ENCODE assay signal across 27 cellular contexts in the genomic region with DNA sequence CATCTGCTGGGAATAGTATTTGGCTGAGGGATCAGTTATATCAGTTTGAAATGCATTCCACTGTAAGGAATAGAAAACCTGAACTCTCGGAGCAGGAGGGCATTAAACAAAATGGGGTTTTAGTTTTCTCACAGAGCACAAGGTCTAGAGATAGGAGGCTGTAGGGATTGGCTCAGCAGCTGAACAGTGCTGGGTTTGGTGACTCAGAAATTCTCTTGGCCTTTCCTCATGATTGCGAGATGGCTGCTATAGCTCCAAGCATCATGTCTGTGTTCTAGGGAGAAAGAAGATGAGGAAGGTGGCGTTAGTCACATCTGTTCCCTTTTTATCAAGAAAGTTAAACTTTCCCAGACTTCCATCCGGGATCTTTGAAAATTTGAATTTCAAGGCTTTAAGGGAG.
DNase-seq lines count a peak whose midpoint lies in the region; ATAC-seq and TF ChIP-seq lines count a peak whose summit lies in the region.
"Had no signal": no experiment of that assay in that cellular context is flagged by ENCODE, and none has a peak within 500 bp of the region (broad histone marks: within the 10 kb centered on the region; RNA-seq: fewer than 3 reads in every experiment).

No MANE protein-coding gene starts in this region.

- peak; percentile 62 for DNase-seq in ELR (ENCODE audit: low read depth)
- DNase-seq in RWPE2 (ENCODE audit: low spot score), result no peak
- DNase-seq in renal cortical epithelial cell (ENCODE audit: low read depth), result peak; percentile 45
- DNase-seq in DMS53 (lab: John Stamatoyannopoulos, UW), result no peak
- DNase-seq in occipital lobe (lab: John Stamatoyannopoulos, UW), result no peak
- no peak for DNase-seq in H4 (ENCODE audit: low spot score)
- DNase-seq: activated CD8-positive, alpha-beta T cell treated with anti-CD3 and anti-CD28 coated beads, Interleukin-2, amount 10 ng/mL, durations not matched to agents 7 days and 5 days; activated gamma-delta T cell treated with Interleukin-2 at 50 U/mL for 16 hours; activated T-cell treated with anti-CD3 and anti-CD28 coated beads, Interleukin-2, amount 50 U/mL, for 1 hour; adrenal gland; AML-193; caudate nucleus; esophagus squamous epithelium; Karpas-422; NCI-H1092; NCI-H187 treated with DMSO at 0.1 percent for 48 hours; NCI-H774; posterior cingulate gyrus; SHP77; sigmoid colon; substantia nigra; uterus had no signal

- ATAC-seq in RWPE2 (ENCODE audit: low read depth) (no peak), esophagus mucosa (peak; percentile 37), GM21390 (IDR thresholded peaks at IDR 0.05; ENCODE audit: unreplicated experiment) (no peak)
- ATAC-seq: activated CD4-positive, CD25-positive, alpha-beta regulatory T cell treated with anti-CD3 and anti-CD28 coated beads, Interleukin-2, amount 50 U/mL, for 24 hours; activated CD8-positive, alpha-beta T cell treated with anti-CD3 and anti-CD28 coated beads, Interleukin-2, amount 10 ng/mL, durations not matched to agents 7 days and 5 days; CD8-positive, alpha-beta T cell; left lobe of liver had no signal

- H3K27me3 ChIP-seq in RWPE2 (ENCODE audit: insufficient read depth, poor library complexity, severe bottlenecking), result no peaks in the 10 kb centered on the region
- H3K27me3 ChIP-seq: adrenal gland, esophagus squamous epithelium, sigmoid colon, uterus had no signal

- H3K4me3 ChIP-seq in RWPE2 (ENCODE audit: severe bottlenecking), result no peak overlapping the region
- H3K4me3 ChIP-seq: adrenal gland, esophagus squamous epithelium, sigmoid colon, uterus had no signal

- H3K36me3 ChIP-seq in RWPE2 (ENCODE audit: low read depth), result no peaks in the 10 kb centered on the region
- H3K36me3 ChIP-seq: adrenal gland, esophagus squamous epithelium, sigmoid colon, uterus had no signal

- peaks cover 28% of the 10 kb centered on the region for H3K4me1 ChIP-seq in RWPE2 (ENCODE audit: insufficient read depth, poor library complexity, severe bottlenecking)
- H3K4me1 ChIP-seq: uterus had no signal

- TF ChIP-seq CTCF in RWPE2 (IDR thresholded peaks at IDR 0.05; ENCODE audit: poor library complexity, severe bottlenecking), result no peak

- no peaks in the 10 kb centered on the region for H3K9me3 ChIP-seq in RWPE2 (ENCODE audit: severe bottlenecking)
- H3K9me3 ChIP-seq: adrenal gland, esophagus squamous epithelium, sigmoid colon, uterus had no signal

- H3K27ac ChIP-seq in RWPE2 (ENCODE audit: poor library complexity, severe bottlenecking), result peak overlapping the region; percentile 88

Comparison
In these comparisons a context has a peak if more than half of its experiments do, and no peak if none do; other contexts are left out.
1. DNase-seq: peak in ELR (single experiment) and renal cortical epithelial cell (single experiment); none in RWPE2 (single experiment), DMS53 (single experiment), occipital lobe (single experiment) and H4 (single experiment).